Comparison of ENCODE assay signal across 17 cellular contexts in genomic region chrX:80184854-80185253, GRCh38.
"Had no signal": no experiment of that assay in that cellular context is flagged by ENCODE, and none has a peak within 500 bp of the region (broad histone marks: within the 10 kb centered on the region; RNA-seq: fewer than 3 reads in every experiment).

No MANE protein-coding gene starts in this region.

- DNase-seq: effector memory CD8-positive, alpha-beta T cell; esophagus squamous epithelium; foreskin keratinocyte; kidney; left cardiac atrium; left ventricle myocardium inferior; lower lobe of right lung; midbrain; psoas muscle; stimulated activated CD4-positive, alpha-beta T cell treated with anti-CD3 and anti-CD28 coated beads, Interleukin-2, amount 100 ng/mL, for 24 hours; stimulated activated CD4-positive, alpha-beta T cell treated with anti-CD3 and anti-CD28 coated beads, Interleukin-4, amount 100 ng/mL, for 4 hours; stimulated activated naive B cell treated with anti-CD40 and anti-IgM and Interleukin-4, amounts not matched to agents 10 μg/mL and 1 μg/mL and 100 μg/mL, for 72 hours; stimulated activated naive CD8-positive, alpha-beta T cell treated with anti-CD3 and anti-CD28 coated beads, Interleukin-15, amount 100 ng/mL, for 72 hours; transverse colon had no signal

- H3K27ac Mint-ChIP-seq: effector memory CD8-positive, alpha-beta T cell; memory B cell; natural killer cell treated with Interleukin-12 subunit alpha and Interleukin-12 subunit beta and Interleukin-15 and Interleukin-18, amount 100 ng/mL, for 72 hours; stimulated activated naive B cell treated with anti-CD40 and anti-IgM and Interleukin-4, amounts not matched to agents 10 μg/mL and 1 μg/mL and 100 μg/mL, for 72 hours had no signal

- ATAC-seq: effector memory CD8-positive, alpha-beta T cell; foreskin keratinocyte; left cardiac atrium; lower lobe of right lung; natural killer cell treated with Interleukin-12 subunit alpha and Interleukin-12 subunit beta and Interleukin-15 and Interleukin-18, amount 100 ng/mL, for 72 hours; psoas muscle; sciatic nerve; stimulated activated naive B cell treated with anti-CD40 and anti-IgM and Interleukin-4, amounts not matched to agents 10 μg/mL and 1 μg/mL and 100 μg/mL, for 72 hours; stimulated activated naive CD8-positive, alpha-beta T cell treated with anti-CD3 and anti-CD28 coated beads, Interleukin-15, amount 100 ng/mL, for 72 hours had no signal

- H3K36me3 Mint-ChIP-seq: memory B cell; natural killer cell treated with Interleukin-12 subunit alpha and Interleukin-12 subunit beta and Interleukin-15 and Interleukin-18, amount 100 ng/mL, for 72 hours; stimulated activated naive B cell treated with anti-CD40 and anti-IgM and Interleukin-4, amounts not matched to agents 10 μg/mL and 1 μg/mL and 100 μg/mL, for 72 hours had no signal

- H3K4me3 Mint-ChIP-seq: effector memory CD8-positive, alpha-beta T cell; memory B cell; natural killer cell treated with Interleukin-12 subunit alpha and Interleukin-12 subunit beta and Interleukin-15 and Interleukin-18, amount 100 ng/mL, for 72 hours; stimulated activated naive B cell treated with anti-CD40 and anti-IgM and Interleukin-4, amounts not matched to agents 10 μg/mL and 1 μg/mL and 100 μg/mL, for 72 hours; stimulated activated naive CD8-positive, alpha-beta T cell treated with anti-CD3 and anti-CD28 coated beads, Interleukin-15, amount 100 ng/mL, for 72 hours had no signal

- H3K4me1 Mint-ChIP-seq: memory B cell; stimulated activated naive B cell treated with anti-CD40 and anti-IgM and Interleukin-4, amounts not matched to agents 10 μg/mL and 1 μg/mL and 100 μg/mL, for 72 hours; stimulated activated naive CD8-positive, alpha-beta T cell treated with anti-CD3 and anti-CD28 coated beads, Interleukin-15, amount 100 ng/mL, for 72 hours had no signal

- H3K27me3 Mint-ChIP-seq: effector memory CD8-positive, alpha-beta T cell; memory B cell; stimulated activated naive B cell treated with anti-CD40 and anti-IgM and Interleukin-4, amounts not matched to agents 10 μg/mL and 1 μg/mL and 100 μg/mL, for 72 hours; stimulated activated naive CD8-positive, alpha-beta T cell treated with anti-CD3 and anti-CD28 coated beads, Interleukin-15, amount 100 ng/mL, for 72 hours had no signal
